In the genomic region with DNA sequence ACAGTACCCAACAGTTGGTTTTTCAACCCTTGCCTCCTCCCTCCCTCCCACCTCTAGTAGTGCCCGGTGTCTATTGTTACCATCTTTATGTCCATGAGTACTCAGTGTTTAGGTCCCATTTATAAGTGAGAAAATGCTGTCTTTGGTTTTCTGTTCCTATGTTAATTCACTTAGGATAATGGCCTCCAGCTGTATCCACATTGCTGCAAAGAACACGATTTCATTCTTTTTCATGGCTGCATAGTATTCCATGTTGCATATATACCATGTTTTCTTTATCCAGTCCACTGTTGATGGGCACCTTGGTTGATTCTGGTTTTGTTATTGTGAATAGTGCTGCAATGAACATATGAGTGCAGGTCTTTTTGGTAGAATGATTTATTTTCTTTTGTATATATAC, we compare ENCODE assay signal across 35 cellular contexts.
"Had no signal": no experiment of that assay in that cellular context is flagged by ENCODE, and none has a peak within 500 bp of the region (broad histone marks: within the 10 kb centered on the region; RNA-seq: fewer than 3 reads in every experiment).

No MANE protein-coding gene starts in this region.

- H3K9me3 ChIP-seq: MG63 had no signal

- DNase-seq: Karpas-422, Kasumi-1, MG63, MM.1S, MV-4-11, NCI-H1048, NCI-H1092, NCI-H1092 treated with DMSO at 0.1 percent for 48 hours, NCI-H1105, NCI-H1105 treated with DMSO at 0.1 percent for 48 hours, NCI-H1417, NCI-H1417 treated with DMSO at 0.1 percent for 48 hours, NCI-H1436, NCI-H1436 treated with DMSO at 0.1 percent for 48 hours, NCI-H146, NCI-H1694, NCI-H1694 treated with DMSO at 0.1 percent for 48 hours, NCI-H187, NCI-H187 treated with DMSO at 0.1 percent for 48 hours, NCI-H1930, NCI-H2029, NCI-H2029 treated with DMSO at 0.1 percent for 48 hours, NCI-H2081, NCI-H2081 treated with DMSO at 0.1 percent for 48 hours, NCI-H2107, NCI-H2171, NCI-H2171 treated with DMSO at 0.1 percent for 48 hours, NCI-H2227 treated with DMSO at 0.1 percent for 48 hours, NCI-H226, NCI-H345, NCI-H446, NCI-H446 treated with DMSO at 0.1 percent for 48 hours, NCI-H510A, NCI-H510A treated with DMSO at 0.1 percent for 48 hours, NCI-H524 had no signal

- H3K36me3 ChIP-seq: MG63 had no signal

- H3K27me3 ChIP-seq: MG63 had no signal

- H3K4me3 ChIP-seq: MG63 had no signal
